ENCODE assay signal across 1 cellular context in the genomic region with DNA sequence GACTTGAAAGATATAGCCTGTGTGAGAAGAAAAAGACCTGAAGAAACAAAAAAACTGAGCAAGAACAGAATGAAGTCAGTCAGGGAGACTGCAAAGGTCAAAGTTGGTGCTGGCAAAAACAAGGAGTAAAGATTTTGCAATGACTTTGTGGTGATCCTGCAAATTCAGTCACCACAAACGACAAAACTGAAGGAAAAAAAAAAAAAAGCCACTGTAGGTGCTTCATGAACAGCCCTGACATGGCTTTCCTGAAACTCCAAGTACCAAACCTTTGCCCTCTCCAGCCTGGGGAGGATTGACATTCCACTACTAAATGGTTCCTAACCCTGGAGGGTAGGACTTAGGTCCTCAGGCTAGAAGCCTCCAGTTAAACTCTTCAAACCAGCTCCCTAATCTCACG.
TF ChIP-seq lines count a peak whose summit lies in the region.

No MANE protein-coding gene starts in this region.

TF ChIP-seq in HepG2, 621 proteins besides CTCF, POLR2A, EP300 and RAD21:
- TF ChIP-seq SRSF1 (optimal IDR thresholded peaks at IDR 0.05; ENCODE audit: low read depth, low read length) = no peak
- TF ChIP-seq, protein P1, sequence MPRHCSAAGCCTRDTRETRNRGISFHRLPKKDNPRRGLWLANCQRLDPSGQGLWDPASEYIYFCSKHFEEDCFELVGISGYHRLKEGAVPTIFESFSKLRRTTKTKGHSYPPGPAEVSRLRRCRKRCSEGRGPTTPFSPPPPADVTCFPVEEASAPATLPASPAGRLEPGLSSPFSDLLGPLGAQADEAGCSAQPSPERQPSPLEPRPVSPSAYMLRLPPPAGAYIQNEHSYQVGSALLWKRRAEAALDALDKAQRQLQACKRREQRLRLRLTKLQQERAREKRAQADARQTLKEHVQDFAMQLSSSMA (CRISPR knock-in tag; IDR thresholded peaks at IDR 0.05) = no peak
- TF ChIP-seq ZNF639 (CRISPR knock-in tag; conservative IDR thresholded peaks at IDR 0.05) = no peak
- TF ChIP-seq, protein P2, sequence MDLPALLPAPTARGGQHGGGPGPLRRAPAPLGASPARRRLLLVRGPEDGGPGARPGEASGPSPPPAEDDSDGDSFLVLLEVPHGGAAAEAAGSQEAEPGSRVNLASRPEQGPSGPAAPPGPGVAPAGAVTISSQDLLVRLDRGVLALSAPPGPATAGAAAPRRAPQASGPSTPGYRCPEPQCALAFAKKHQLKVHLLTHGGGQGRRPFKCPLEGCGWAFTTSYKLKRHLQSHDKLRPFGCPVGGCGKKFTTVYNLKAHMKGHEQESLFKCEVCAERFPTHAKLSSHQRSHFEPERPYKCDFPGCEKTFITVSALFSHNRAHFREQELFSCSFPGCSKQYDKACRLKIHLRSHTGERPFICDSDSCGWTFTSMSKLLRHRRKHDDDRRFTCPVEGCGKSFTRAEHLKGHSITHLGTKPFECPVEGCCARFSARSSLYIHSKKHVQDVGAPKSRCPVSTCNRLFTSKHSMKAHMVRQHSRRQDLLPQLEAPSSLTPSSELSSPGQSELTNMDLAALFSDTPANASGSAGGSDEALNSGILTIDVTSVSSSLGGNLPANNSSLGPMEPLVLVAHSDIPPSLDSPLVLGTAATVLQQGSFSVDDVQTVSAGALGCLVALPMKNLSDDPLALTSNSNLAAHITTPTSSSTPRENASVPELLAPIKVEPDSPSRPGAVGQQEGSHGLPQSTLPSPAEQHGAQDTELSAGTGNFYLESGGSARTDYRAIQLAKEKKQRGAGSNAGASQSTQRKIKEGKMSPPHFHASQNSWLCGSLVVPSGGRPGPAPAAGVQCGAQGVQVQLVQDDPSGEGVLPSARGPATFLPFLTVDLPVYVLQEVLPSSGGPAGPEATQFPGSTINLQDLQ (CRISPR knock-in tag; IDR thresholded peaks at IDR 0.05) = no peak
- TF ChIP-seq FOXM1 (CRISPR knock-in tag; IDR thresholded peaks at IDR 0.05) = no peak
